In the genomic region with DNA sequence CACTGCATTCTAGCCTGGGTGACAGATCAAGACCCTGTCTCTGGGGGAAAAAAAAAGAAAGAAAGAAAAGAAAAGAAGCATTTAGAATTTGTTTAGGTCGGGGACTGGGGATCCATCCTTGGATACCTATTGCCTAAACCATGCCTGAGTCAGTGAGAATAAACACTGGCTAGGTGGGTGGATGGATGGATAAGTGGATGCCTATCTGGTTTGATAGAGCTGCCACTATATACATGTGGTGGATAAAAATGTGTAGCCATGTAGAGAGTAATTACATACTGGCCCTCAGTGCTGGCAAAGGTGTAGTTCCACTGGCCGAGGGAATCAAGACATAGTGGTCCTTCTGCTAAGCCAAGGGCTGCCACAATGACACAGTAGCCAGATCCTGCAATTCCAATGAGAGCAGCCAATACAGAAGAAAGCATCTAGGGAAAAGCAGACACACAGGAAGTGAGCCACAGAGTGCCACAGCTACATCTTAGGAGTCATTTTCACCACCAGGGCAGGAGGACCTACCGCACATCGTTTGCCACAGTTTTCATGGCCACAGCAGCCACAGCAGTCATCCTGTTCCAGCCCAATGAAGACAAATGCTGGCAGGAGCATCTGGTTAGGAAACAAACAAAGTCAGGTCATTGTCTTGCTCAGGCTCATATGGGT, we compare ENCODE assay signal across 13 cellular contexts. TPM values are rescaled to one million over a fixed set of nuclear protein-coding genes. Genes with fewer than 3 reads are reported as not detected.
DNase-seq lines count a peak whose midpoint lies in the region; ATAC-seq and TF ChIP-seq lines count a peak whose summit lies in the region.
"Had no signal": no experiment of that assay in that cellular context is flagged by ENCODE, and none has a peak within 500 bp of the region (broad histone marks: within the 10 kb centered on the region; RNA-seq: fewer than 3 reads in every experiment).

No MANE protein-coding gene starts in this region.

- ATAC-seq in GM18505 (IDR thresholded peaks at IDR 0.05; ENCODE audit: unreplicated experiment) (no peak), GM18519 (IDR thresholded peaks at IDR 0.05; ENCODE audit: low FRiP score, unreplicated experiment) (no peak)

- H3K36me3 ChIP-seq in right atrium auricular region (peaks cover 33% of the 10 kb centered on the region), osteoblast (ENCODE audit: insufficient read depth, low read length) (peaks cover 53% of the 10 kb centered on the region)

- TF ChIP-seq CTCF in right atrium auricular region (IDR thresholded peaks at IDR 0.05) (no peak), epithelial cell of esophagus (IDR thresholded peaks at IDR 0.05; ENCODE audit: insufficient read depth, low read depth, low read length, missing control alignments) (peak; percentile 13), osteoblast (IDR thresholded peaks at IDR 0.05; ENCODE audit: extremely low read depth, low read depth, low read length) (no peak)

- H3K4me2 ChIP-seq in osteoblast (ENCODE audit: insufficient read depth, low read length) = peak overlapping the region; percentile 85

- H3K27me3 ChIP-seq in right atrium auricular region = no peaks in the 10 kb centered on the region
- no peaks in the 10 kb centered on the region for H3K27me3 ChIP-seq in osteoblast (ENCODE audit: insufficient read depth, low read length)

- H3K4me3 ChIP-seq in right atrium auricular region (peak overlapping the region; percentile 46 to 55), epithelial cell of esophagus (ENCODE audit: low read length) (no peak overlapping the region), osteoblast (ENCODE audit: insufficient read depth, low read length) (peak overlapping the region; percentile 70)

- no peak for DNase-seq in right atrium auricular region (ENCODE audit: low spot score)
- no peak for DNase-seq in cardiac septum (ENCODE audit: low spot score)
- DNase-seq in epithelial cell of esophagus (ENCODE audit: low read depth) = peak; percentile 56
- peak; percentile 69 for DNase-seq in osteoblast (ENCODE audit: insufficient read length, low spot score, missing footprints)
- DNase-seq in activated CD8-positive, alpha-beta memory T cell treated with anti-CD3 and anti-CD28 coated beads, Interleukin-2, amount 50 U/mL, for 4 hours = no peak
- no peak for DNase-seq in hepatic stellate cell (ENCODE audit: low spot score)
- DNase-seq: activated B cell treated with CpG ODN at 0.5 μM for 24 hours; activated naive CD4-positive, alpha-beta T cell; endodermal cell; NCI-H2081 treated with DMSO at 0.1 percent for 48 hours had no signal

- intact Hi-C loops in cardiac septum (cut with DNase I) = no loop called here

- H3K79me2 ChIP-seq in osteoblast (ENCODE audit: insufficient read depth, low read length) = peaks cover 29% of the 10 kb centered on the region

- peaks cover 5% of the 10 kb centered on the region for H4K20me1 ChIP-seq in osteoblast (ENCODE audit: insufficient read depth, low read length)

- H3K4me1 ChIP-seq in right atrium auricular region = peaks cover 0 to 36% of the 10 kb centered on the region in 2 donors
- H3K4me1 ChIP-seq in osteoblast (ENCODE audit: insufficient read depth, low read length) = peaks cover 60% of the 10 kb centered on the region

- H3K27ac ChIP-seq in right atrium auricular region = peak overlapping the region; percentile 75 to 82
- peak overlapping the region; percentile 88 for H3K27ac ChIP-seq in osteoblast (ENCODE audit: low read depth, low read length)

- TF ChIP-seq POLR2A in GM18505 (IDR thresholded peaks at IDR 0.05; ENCODE audit: borderline replicate concordance, extremely low read depth, insufficient read depth, insufficient read length) = no peak

- no peaks in the 10 kb centered on the region for H3K9me3 ChIP-seq in right atrium auricular region
- H3K9me3 ChIP-seq in osteoblast (ENCODE audit: low read depth, low read length) = no peaks in the 10 kb centered on the region

- H2AFZ ChIP-seq in osteoblast (ENCODE audit: low read length) = no peak overlapping the region

RNA-seq across cellular contexts. Expression of a gene that starts 2.2 kb away (rescaled TPM):
- total RNA-seq in right atrium auricular region = 100 to 1,000 TPM; 211 to 341 TPM
- 84.7 TPM for total RNA-seq in cardiac septum
- 209 and 210 TPM in 2 replicates for total RNA-seq in osteoblast
- total RNA-seq: activated B cell treated with CpG ODN at 0.5 μM for 24 hours, endodermal cell, OCI-LY7 had no signal

RNA-seq across cellular contexts. Expression of a gene that starts 41.9 kb away (rescaled TPM):
- total RNA-seq in right atrium auricular region (10 to 100 TPM in 1 of 2 donors, 1 to 10 TPM in 1; 6.7 to 13.8 TPM), cardiac septum (4.1 TPM), osteoblast (0.29 TPM in 1 of 2 replicates, not detected in the other)
- total RNA-seq: activated B cell treated with CpG ODN at 0.5 μM for 24 hours, OCI-LY7 had no signal

Comparison
In these comparisons a context has a peak if more than half of its experiments do, and no peak if none do; other contexts are left out.
1. DNase-seq: peak in epithelial cell of esophagus (single experiment) and osteoblast (single experiment); none in right atrium auricular region (single experiment), cardiac septum (single experiment), activated CD8-positive, alpha-beta memory T cell treated with anti-CD3 and anti-CD28 coated beads, Interleukin-2, amount 50 U/mL, for 4 hours (single experiment) and hepatic stellate cell (single experiment).